Comparison of ENCODE assay signal across 8 cellular contexts in genomic region chr2:195498176-195498575, GRCh38.
DNase-seq lines count a peak whose midpoint lies in the region; ATAC-seq and TF ChIP-seq lines count a peak whose summit lies in the region.

No MANE protein-coding gene starts in this region.

- H3K4me3 ChIP-seq in Jurkat, Clone E6-1 (ENCODE audit: low read length) = no peak overlapping the region
- H3K4me3 ChIP-seq in fibroblast of mammary gland (ENCODE audit: control insufficient read depth, low read depth, low read length) = no peak overlapping the region

- peak; percentile 4 to 33 (median 16) for DNase-seq in activated CD4-positive, CD25-positive, alpha-beta regulatory T cell (lab: John Stamatoyannopoulos, UW)
- peak; percentile 60 for DNase-seq in Jurkat, Clone E6-1 (ENCODE audit: low read depth, low spot score)
- peak; percentile 73 for DNase-seq in activated CD8-positive, alpha-beta memory T cell treated with anti-CD3 and anti-CD28 coated beads for 24 hours
- DNase-seq in fibroblast of mammary gland (ENCODE audit: low read depth) (peak; percentile 51), DMS153 treated with DMSO at 0.1 percent for 48 hours (lab: John Stamatoyannopoulos, UW; ENCODE audit: unreplicated experiment) (no peak), HuH-7.5 (ENCODE audit: low spot score) (no peak)
- DNase-seq in stimulated activated CD4-positive, alpha-beta T cell treated with anti-CD3 and anti-CD28 coated beads, Interleukin-12 subunit alpha, Interleukin-12 subunit beta, amount 100 ng/mL, for 4 hours = peak; percentile 45

- no peak for ATAC-seq in activated CD4-positive, CD25-positive, alpha-beta regulatory T cell treated with anti-CD3 and anti-CD28 coated beads, Interleukin-2, amount 50 U/mL, for 24 hours

- TF ChIP-seq CTCF in fibroblast of mammary gland (conservative IDR thresholded peaks at IDR 0.05; ENCODE audit: control insufficient read depth, insufficient read depth, low read depth, low read length) = peak; percentile 39

Comparison
In these comparisons a context has a peak if more than half of its experiments do, and no peak if none do; other contexts are left out.
1. DNase-seq: peak in activated CD4-positive, CD25-positive, alpha-beta regulatory T cell (4 of 4), Jurkat, Clone E6-1 (single experiment), activated CD8-positive, alpha-beta memory T cell treated with anti-CD3 and anti-CD28 coated beads for 24 hours (single experiment), fibroblast of mammary gland (single experiment) and stimulated activated CD4-positive, alpha-beta T cell treated with anti-CD3 and anti-CD28 coated beads, Interleukin-12 subunit alpha, Interleukin-12 subunit beta, amount 100 ng/mL, for 4 hours (single experiment); none in DMS153 treated with DMSO at 0.1 percent for 48 hours (single experiment) and HuH-7.5 (single experiment).